In genomic region chr11:65781152-65781961, GRCh38 we compare ENCODE assay signal across 9 cellular contexts. TPM values are rescaled to one million over a fixed set of nuclear protein-coding genes. Genes with fewer than 3 reads are reported as not detected.
DNase-seq lines count a peak whose midpoint lies in the region; ATAC-seq and TF ChIP-seq lines count a peak whose summit lies in the region.
"Had no signal": no experiment of that assay in that cellular context is flagged by ENCODE, and none has a peak within 500 bp of the region (broad histone marks: within the 10 kb centered on the region; RNA-seq: fewer than 3 reads in every experiment).

No MANE protein-coding gene starts in this region.

- no peak overlapping the region for H3K27ac Mint-ChIP-seq in CD4-positive, alpha-beta memory T cell

- H3K36me3 ChIP-seq in WERI-Rb-1, result peaks cover 41% of the 10 kb centered on the region
- H3K36me3 ChIP-seq in cardiac muscle cell, result no peaks in the 10 kb centered on the region
- H3K36me3 ChIP-seq in CD4-positive, alpha-beta memory T cell (ENCODE audit: insufficient read depth, low read length), result peaks cover 3% of the 10 kb centered on the region

- peak overlapping the region in 2 of 8 donors; percentile 31 to 32 for H3K4me3 Mint-ChIP-seq in CD4-positive, alpha-beta memory T cell

- H3K4me1 ChIP-seq in cardiac muscle cell (ENCODE audit: low read depth), result no peaks in the 10 kb centered on the region
- peaks cover 31% of the 10 kb centered on the region for H3K4me1 ChIP-seq in CD4-positive, alpha-beta memory T cell (ENCODE audit: insufficient read depth, low read length)

- H3K27ac ChIP-seq in WERI-Rb-1, result peak overlapping the region; percentile 97
- H3K27ac ChIP-seq in cardiac muscle cell, result no peak overlapping the region
- no peak overlapping the region for H3K27ac ChIP-seq in CD4-positive, alpha-beta memory T cell (ENCODE audit: low read depth, low read length)

- DNase-seq in AG20443 (ENCODE audit: low spot score) (peak; percentile 60), GM13976 (ENCODE audit: low spot score) (no peak), WERI-Rb-1 (no peak), cardiac muscle cell (ENCODE audit: low read depth in 1 of 2, low spot score in 1 of 2) (peak; percentile 14 to 54), retina (peak; percentile 69), RPMI8226 (no peak)
- DNase-seq in CD4-positive, alpha-beta memory T cell, result no peak

- H3K4me3 ChIP-seq in WERI-Rb-1 (ENCODE audit: low read depth, low read length) (peak overlapping the region; percentile 38), cardiac muscle cell (peak overlapping the region; percentile 60)
- H3K4me3 ChIP-seq in CD4-positive, alpha-beta memory T cell (ENCODE audit: low read length in 2 of 2), result no peak overlapping the region

- peak; percentile 12 for ATAC-seq in HG03039 (IDR thresholded peaks at IDR 0.05; ENCODE audit: unreplicated experiment)

- intact Hi-C loops in CD4-positive, alpha-beta memory T cell (cut with micrococcal nuclease), result loop anchor here (2.0 kb wide), 1 partner anchor 69 kb away; the partner anchor contains the start of gene KAT5

- H3K36me3 Mint-ChIP-seq in CD4-positive, alpha-beta memory T cell, result peaks cover 0 to 7% of the 10 kb centered on the region in 2 donors

- H3K4me1 Mint-ChIP-seq in CD4-positive, alpha-beta memory T cell, result peaks cover 11 to 32% (median 22%) of the 10 kb centered on the region in 4 donors

- H3K27me3 ChIP-seq in WERI-Rb-1 (ENCODE audit: insufficient read depth, low read depth, severe bottlenecking) (no peaks in the 10 kb centered on the region), cardiac muscle cell (peaks cover 26% of the 10 kb centered on the region)
- no peaks in the 10 kb centered on the region for H3K27me3 ChIP-seq in CD4-positive, alpha-beta memory T cell (ENCODE audit: insufficient read depth, low read length)

- POLR2A ChIA-PET in CD4-positive, alpha-beta memory T cell (lab: Charles Lee; ENCODE audit: partially characterized antibody), result interaction anchor here (0.9 to 2.8 kb wide), 10 partner anchors 7 to 177 kb away, joined by 3 to 24 read pairs (median 11); partner anchors contain the start of genes CCDC85B, KAT5, MUS81 and RNASEH2C

- CTCF ChIA-PET in CD4-positive, alpha-beta memory T cell (lab: Charles Lee; ENCODE audit: partially characterized antibody), result interaction anchor here (1.2 to 9.0 kb wide), 11 partner anchors 7 to 103 kb away, joined by 3 to 107 read pairs (median 8); partner anchors contain the start of genes KAT5 and RNASEH2C

- peaks cover 0 to 2% of the 10 kb centered on the region in 2 donors for H3K27me3 Mint-ChIP-seq in CD4-positive, alpha-beta memory T cell

- TF ChIP-seq CTCF in GM13976 (IDR thresholded peaks at IDR 0.05; ENCODE audit: borderline replicate concordance, control extremely low read depth, extremely low read depth, insufficient read depth, missing control alignments), result peak; percentile 57
- TF ChIP-seq CTCF in WERI-Rb-1 (IDR thresholded peaks at IDR 0.05; ENCODE audit: low read depth, low read length), result peak; percentile 46; the same call in 1 of the 2 replicates
- no peak for TF ChIP-seq CTCF in cardiac muscle cell (IDR thresholded peaks at IDR 0.05; ENCODE audit: low read depth, low read length)

- in situ Hi-C loops in GM13976 (cut with MboI; ENCODE audit: low sequenced_read_pairs, unreplicated experiment), result no loop called here

- H3K9me3 ChIP-seq in WERI-Rb-1 (ENCODE audit: severe bottlenecking) (no peaks in the 10 kb centered on the region), cardiac muscle cell (ENCODE audit: low read depth) (no peaks in the 10 kb centered on the region)
- H3K9me3 ChIP-seq in CD4-positive, alpha-beta memory T cell (ENCODE audit: control insufficient read depth in 1 of 2, low read length in 2 of 2), result no peaks in the 10 kb centered on the region

- H3K9me3 Mint-ChIP-seq in CD4-positive, alpha-beta memory T cell, result no peaks in the 10 kb centered on the region

RNA-seq across cellular contexts. Expression of gene AP5B1, which starts 0.6 kb away (rescaled TPM):
- 18.1 and 24.3 TPM in 2 replicates for total RNA-seq in cardiac muscle cell
- polyA plus RNA-seq in cardiac muscle cell, result 13.6 and 18.0 TPM in 2 replicates
- total RNA-seq in CD4-positive, alpha-beta memory T cell, result 10 to 100 TPM; 25.6 to 26.9 TPM
- polyA plus RNA-seq in CD4-positive, alpha-beta memory T cell, result 10 to 100 TPM in 1 of 2 donors, 1 to 10 TPM in 1; 5.2 to 13.7 TPM

RNA-seq across cellular contexts. Expression of gene OVOL1, which starts 5.5 kb away (rescaled TPM):
- total RNA-seq in cardiac muscle cell, result 0.15 and 0.60 TPM in 2 replicates
- 0.35 TPM in 1 of 2 replicates, not detected in the other for polyA plus RNA-seq in cardiac muscle cell
- not detected for total RNA-seq in CD4-positive, alpha-beta memory T cell
- not detected for polyA plus RNA-seq in CD4-positive, alpha-beta memory T cell
- total RNA-seq: NCI-H460 had no signal

RNA-seq across cellular contexts. Expression of gene SNX32, which starts 52.4 kb away (rescaled TPM):
- total RNA-seq in cardiac muscle cell, result 5.9 and 6.0 TPM in 2 replicates
- 13.2 and 21.4 TPM in 2 replicates for polyA plus RNA-seq in cardiac muscle cell
- total RNA-seq in CD4-positive, alpha-beta memory T cell, result under 1 TPM; 0.42 to 0.64 TPM
- polyA plus RNA-seq in CD4-positive, alpha-beta memory T cell, result under 1 TPM; 0.68 to 0.93 TPM

Comparison
In these comparisons a context has a peak if more than half of its experiments do, and no peak if none do; other contexts are left out.
1. DNase-seq: peak in AG20443 (single experiment), cardiac muscle cell (2 of 2) and retina (single experiment); none in GM13976 (single experiment), WERI-Rb-1 (single experiment), RPMI8226 (single experiment) and CD4-positive, alpha-beta memory T cell (0 of 5).
2. H3K4me3 ChIP-seq: peak in WERI-Rb-1 (single experiment) and cardiac muscle cell (single experiment); none in CD4-positive, alpha-beta memory T cell (0 of 2).